Comparison of ENCODE assay signal across 8 cellular contexts in genomic region chr2:27133195-27133875, GRCh38. TPM values are rescaled to one million over a fixed set of nuclear protein-coding genes. Genes with fewer than 3 reads are reported as not detected.
DNase-seq lines count a peak whose midpoint lies in the region; ATAC-seq and TF ChIP-seq lines count a peak whose summit lies in the region.

No MANE protein-coding gene starts in this region.

- no peak for TF ChIP-seq EP300 in transverse colon (IDR thresholded peaks at IDR 0.05; ENCODE audit: low read depth)

- TF ChIP-seq CTCF in BE2C (IDR thresholded peaks at IDR 0.05; ENCODE audit: low read depth, low read length) (no peak), breast epithelium (IDR thresholded peaks at IDR 0.05) (no peak), transverse colon (IDR thresholded peaks at IDR 0.05) (no peak)

- peak overlapping the region; percentile 95 for H3K4me3 ChIP-seq in BE2C (ENCODE audit: low read depth, low read length)
- H3K4me3 ChIP-seq in MG63: peak overlapping the region; percentile 67
- peak overlapping the region; percentile 92 to 99 (median 99) for H3K4me3 ChIP-seq in breast epithelium
- peak overlapping the region; percentile 69 for H3K4me3 ChIP-seq in mesendoderm (ENCODE audit: low read length)
- peak overlapping the region; percentile 76 to 99 (median 98) for H3K4me3 ChIP-seq in transverse colon

- H3K4me2 ChIP-seq in mesendoderm (ENCODE audit: low read length): peak overlapping the region; percentile 93

- ATAC-seq in GM21576 (IDR thresholded peaks at IDR 0.05; ENCODE audit: unreplicated experiment): no peak
- ATAC-seq in GM19397 (IDR thresholded peaks at IDR 0.05; ENCODE audit: unreplicated experiment): no peak

- H3K4ac ChIP-seq in mesendoderm (ENCODE audit: low read depth, low read length): no peak overlapping the region

- peaks cover 24% of the 10 kb centered on the region for H3K36me3 ChIP-seq in BE2C
- H3K36me3 ChIP-seq in MG63: peaks cover 29% of the 10 kb centered on the region
- no peaks in the 10 kb centered on the region for H3K36me3 ChIP-seq in breast epithelium
- H3K36me3 ChIP-seq in mesendoderm (ENCODE audit: control insufficient read depth, insufficient read depth, low read length): peaks cover 8% of the 10 kb centered on the region
- H3K36me3 ChIP-seq in transverse colon: peaks cover 0 to 19% (median 4%) of the 10 kb centered on the region in 4 donors

- peaks cover 10% of the 10 kb centered on the region for H3K79me1 ChIP-seq in mesendoderm (ENCODE audit: low read length)

- intact Hi-C loops in breast epithelium (cut with DNase I; ENCODE audit: low total_unique reads) (no loop called here), transverse colon (cut with DNase I; ENCODE audit: low total_unique reads) (loop anchor here (10.0 kb wide), 1 partner anchor 81 kb away; the partner anchor contains the start of genes ATRAID, CAD and SLC5A6)

- no peak overlapping the region for H3K18ac ChIP-seq in mesendoderm (ENCODE audit: low read length)

- peak overlapping the region; percentile 85 for H3K9ac ChIP-seq in mesendoderm (ENCODE audit: low read length)

- no peaks in the 10 kb centered on the region for H3K27me3 ChIP-seq in BE2C
- no peaks in the 10 kb centered on the region for H3K27me3 ChIP-seq in MG63
- H3K27me3 ChIP-seq in breast epithelium: no peaks in the 10 kb centered on the region
- H3K27me3 ChIP-seq in mesendoderm (ENCODE audit: insufficient read depth, low read length, poor library complexity): no peaks in the 10 kb centered on the region
- H3K27me3 ChIP-seq in transverse colon: no peaks in the 10 kb centered on the region

- H3K9me3 ChIP-seq in BE2C (no peaks in the 10 kb centered on the region), MG63 (no peaks in the 10 kb centered on the region), breast epithelium (no peaks in the 10 kb centered on the region), transverse colon (no peaks in the 10 kb centered on the region)

- H4K5ac ChIP-seq in mesendoderm (ENCODE audit: low read length): no peak overlapping the region

- H3K4me1 ChIP-seq in BE2C (no peaks in the 10 kb centered on the region; the same call in 1 of the 2 replicates), breast epithelium (peaks cover 7 to 10% of the 10 kb centered on the region in 2 donors), mesendoderm (ENCODE audit: control insufficient read depth, low read depth, low read length) (peaks cover 6% of the 10 kb centered on the region), transverse colon (peaks cover 7 to 20% (median 15%) of the 10 kb centered on the region in 4 donors)

- H2AK5ac ChIP-seq in mesendoderm (ENCODE audit: low read length): no peak overlapping the region

- DNase-seq in BE2C: no peak
- DNase-seq in MG63: no peak
- no peak for DNase-seq in breast epithelium (ENCODE audit: low spot score in 2 of 2)
- DNase-seq in mesendoderm: no peak
- no peak for DNase-seq in transverse colon
- no peak for DNase-seq in activated gamma-delta T cell (lab: John Stamatoyannopoulos, UW)

- H3K27ac ChIP-seq in breast epithelium (peak overlapping the region; percentile 55 to 88), mesendoderm (ENCODE audit: low read depth, low read length) (no peak overlapping the region), transverse colon (peak overlapping the region; percentile 88 to 97 (median 96))

- WGBS in mesendoderm (ENCODE audit: extremely low coverage, insufficient coverage, low lambda C conversion rate): no CpG with 5 or more reads among the region's 14 CpGs
- WGBS in transverse colon (ENCODE audit: low coverage in 1 of 2), 2 donors: 44 to 100% methylated on average over 1 to 14 of the region's 14 CpGs

- H4K8ac ChIP-seq in mesendoderm (ENCODE audit: low read depth, low read length): no peak overlapping the region

- TF ChIP-seq POLR2A in breast epithelium (IDR thresholded peaks at IDR 0.05) (no peak), transverse colon (IDR thresholded peaks at IDR 0.05) (no peak)

- no peak overlapping the region for H2BK15ac ChIP-seq in mesendoderm (replicated peaks; ENCODE audit: low read depth)

- H2BK5ac ChIP-seq in mesendoderm (ENCODE audit: low read length): no peak overlapping the region

- no peak overlapping the region for H2BK120ac ChIP-seq in mesendoderm (ENCODE audit: low read depth, low read length)

- H3K23ac ChIP-seq in mesendoderm (ENCODE audit: low read length): no peak overlapping the region

- in situ Hi-C loops in transverse colon (cut with MboI; ENCODE audit: low pct_ligation_motif_present in 1 of 4, low pct_unique_long_range_greater_than_20kb in 1 of 4, low sequenced_read_pairs in 3 of 4): no loop called here

- peaks cover 11% of the 10 kb centered on the region for H3K79me2 ChIP-seq in mesendoderm (ENCODE audit: control insufficient read depth, insufficient read depth, low read length)

- peak overlapping the region; percentile 89 for H3K56ac ChIP-seq in mesendoderm (ENCODE audit: low read length)

RNA-seq across cellular contexts. Expression of gene PREB, which starts 1.1 kb away (rescaled TPM):
- polyA plus RNA-seq in BE2C (2012; ENCODE audit: insufficient read depth, insufficient read length, low read depth): 119 TPM
- total RNA-seq in MG63 (2014; rRNA removed; shearing (Covaris generic); ENCODE audit: low replicate concordance): 60.5 and 84.3 TPM in 2 replicates
- total RNA-seq in breast epithelium: 100 to 1,000 TPM in 1 of 3 donors, 10 to 100 TPM in 2; 51.5 to 113 (median 69.4) TPM
- 33.9 TPM for polyA plus RNA-seq in mesendoderm (2013, experiment 1 of 2)
- 34.2 TPM for polyA plus RNA-seq in mesendoderm (2013, experiment 2 of 2)
- total RNA-seq in transverse colon: 100 to 1,000 TPM in 1 of 4 donors, 10 to 100 TPM in 3; 53.2 to 105 (median 71.1) TPM

RNA-seq across cellular contexts. Expression of gene PRR30, which starts 5.9 kb away (rescaled TPM):
- not detected for polyA plus RNA-seq in BE2C (2012; ENCODE audit: insufficient read depth, insufficient read length, low read depth)
- total RNA-seq in MG63 (2014; rRNA removed; shearing (Covaris generic); ENCODE audit: low replicate concordance): not detected in 2 replicates
- total RNA-seq in breast epithelium (not detected), transverse colon (not detected)
- not detected for polyA plus RNA-seq in mesendoderm (2013, experiment 1 of 2)
- not detected for polyA plus RNA-seq in mesendoderm (2013, experiment 2 of 2)

RNA-seq across cellular contexts. Expression of gene ABHD1, which starts 9.7 kb away (rescaled TPM):
- 3.4 TPM for polyA plus RNA-seq in BE2C (2012; ENCODE audit: insufficient read depth, insufficient read length, low read depth)
- total RNA-seq in MG63 (2014; rRNA removed; shearing (Covaris generic); ENCODE audit: low replicate concordance): not detected in 2 replicates
- total RNA-seq in breast epithelium (under 1 TPM in 2 of 3 donors, not detected in 1; 0.29 to 0.80 TPM), transverse colon (under 1 TPM in 1 of 4 donors, not detected in 3; 0.48 TPM)
- 0.03 TPM for polyA plus RNA-seq in mesendoderm (2013, experiment 1 of 2)
- polyA plus RNA-seq in mesendoderm (2013, experiment 2 of 2): 0.04 TPM

RNA-seq across cellular contexts. Expression of gene CGREF1, which starts 14.4 kb away (rescaled TPM):
- polyA plus RNA-seq in BE2C (2012; ENCODE audit: insufficient read depth, insufficient read length, low read depth): 72.7 TPM
- total RNA-seq in MG63 (2014; rRNA removed; shearing (Covaris generic); ENCODE audit: low replicate concordance): 21.6 and 29.1 TPM in 2 replicates
- total RNA-seq in breast epithelium (10 to 100 TPM in 1 of 3 donors, 1 to 10 TPM in 2; 3.2 to 16.4 (median 3.4) TPM), transverse colon (1 to 10 TPM in 2 of 4 donors, under 1 TPM in 1, not detected in 1; 0.27 to 4.9 (median 1.1) TPM)
- 2.0 TPM for polyA plus RNA-seq in mesendoderm (2013, experiment 1 of 2)
- 2.0 TPM for polyA plus RNA-seq in mesendoderm (2013, experiment 2 of 2)

RNA-seq across cellular contexts. Expression of gene TCF23, which starts 15.5 kb away (rescaled TPM):
- polyA plus RNA-seq in BE2C (2012; ENCODE audit: insufficient read depth, insufficient read length, low read depth): not detected
- total RNA-seq in MG63 (2014; rRNA removed; shearing (Covaris generic); ENCODE audit: low replicate concordance): not detected in 2 replicates
- total RNA-seq in breast epithelium (not detected), transverse colon (not detected)
- not detected for polyA plus RNA-seq in mesendoderm (2013, experiment 1 of 2)
- polyA plus RNA-seq in mesendoderm (2013, experiment 2 of 2): not detected
